ENCODE assay signal across 27 cellular contexts in the genomic region with DNA sequence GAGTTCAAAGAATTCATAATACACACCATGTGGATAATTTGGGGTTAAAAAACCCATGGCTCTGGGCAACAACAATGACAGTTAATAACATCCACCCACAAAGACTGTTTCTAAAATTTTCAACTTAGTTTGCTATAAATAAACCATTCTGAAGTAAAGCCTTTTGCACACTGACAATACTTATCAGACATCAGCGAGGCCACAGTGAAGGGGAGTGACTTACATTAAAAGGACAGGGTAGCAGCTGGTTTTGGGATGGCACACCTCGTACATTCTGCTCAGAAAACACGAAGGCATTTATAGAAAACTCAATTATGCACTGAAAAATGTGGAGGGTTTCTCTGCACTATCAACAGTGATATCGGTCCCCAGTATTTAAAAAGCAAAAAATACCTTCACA. TPM values are rescaled to one million over a fixed set of nuclear protein-coding genes. Genes with fewer than 3 reads are reported as not detected.
DNase-seq lines count a peak whose midpoint lies in the region; ATAC-seq, FAIRE-seq and TF ChIP-seq lines count a peak whose summit lies in the region.
"Had no signal": no experiment of that assay in that cellular context is flagged by ENCODE, and none has a peak within 500 bp of the region (broad histone marks: within the 10 kb centered on the region; RNA-seq: fewer than 3 reads in every experiment).

No MANE protein-coding gene starts in this region.

- intact Hi-C loops in Panc1 (cut with micrococcal nuclease; ENCODE audit: unreplicated experiment) (no loop called here), upper lobe of right lung (cut with DNase I) (no loop called here), mammary epithelial cell (cut with micrococcal nuclease) (no loop called here), PC-3 (cut with micrococcal nuclease) (no loop called here)

- dilution Hi-C loops in mammary epithelial cell (cut with HindIII; ENCODE audit: low sequenced_read_pairs) = no loop called here

- no peak for TF ChIP-seq POLR2A in GM12891 (IDR thresholded peaks at IDR 0.05; ENCODE audit: low read depth, low read length)

- POLR2A ChIA-PET in Panc1 (lab: Charles Lee) (no interaction called here), PC-3 (lab: Charles Lee; ENCODE audit: unreplicated experiment) (no interaction called here)

- TF ChIP-seq CTCF in Panc1 (IDR thresholded peaks at IDR 0.05) (no peak), upper lobe of right lung (IDR thresholded peaks at IDR 0.05) (no peak), mammary epithelial cell (conservative IDR thresholded peaks at IDR 0.05 in 1 of 2, IDR thresholded peaks at IDR 0.05 in 1 of 2; ENCODE audit: extremely low read depth in 1 of 2, insufficient read depth in 1 of 2, low read depth in 1 of 2, low read length in 2 of 2) (no peak), PC-3 (conservative IDR thresholded peaks at IDR 0.05; ENCODE audit: low read depth, low read length) (no peak)

- H3K27me3 ChIP-seq in Panc1 (ENCODE audit: control insufficient read depth, insufficient read depth, low read length) (no peaks in the 10 kb centered on the region), layer of hippocampus (ENCODE audit: control insufficient read depth, insufficient read depth, low read length) (no peaks in the 10 kb centered on the region), upper lobe of right lung (no peaks in the 10 kb centered on the region), mammary epithelial cell (ENCODE audit: insufficient read depth, low read length) (no peaks in the 10 kb centered on the region), PC-3 (ENCODE audit: low read length) (no peaks in the 10 kb centered on the region)
- H3K27me3 ChIP-seq: SJSA1 had no signal

- in situ Hi-C loops in Panc1 (cut with HindIII; ENCODE audit: low pct_unique_long_range_greater_than_20kb, low sequenced_read_pairs) (no loop called here), mammary epithelial cell (cut with MboI; ENCODE audit: low sequenced_read_pairs in 2 of 2) (no loop called here)

- H4K20me1 ChIP-seq in mammary epithelial cell (ENCODE audit: insufficient read depth, low read length) = no peaks in the 10 kb centered on the region
- no peaks in the 10 kb centered on the region for H4K20me1 ChIP-seq in PC-3 (ENCODE audit: low read length)

- DNase-seq in GM12891 (ENCODE audit: insufficient read length, low spot score) (no peak), Panc1 (ENCODE audit: low read depth, low spot score) (no peak), upper lobe of right lung (no peak), mammary epithelial cell (no peak), PC-3 (no peak), middle frontal gyrus (ENCODE audit: extremely low spot score, low spot score) (no peak)
- DNase-seq: C1 segment of cervical spinal cord; CD4-positive, alpha-beta memory T cell; COR-L47; DMS79; EL; GDM1; GOT3; MM.1S; NCI-H2029; NCI-H446; NCI-H524 treated with DMSO at 0.1 percent for 48 hours; NCI-H82 had no signal

- H3K79me2 ChIP-seq in mammary epithelial cell (ENCODE audit: insufficient read depth, low read length) = no peaks in the 10 kb centered on the region
- no peaks in the 10 kb centered on the region for H3K79me2 ChIP-seq in PC-3 (ENCODE audit: low read length)

- CTCF ChIA-PET in Panc1 (lab: Charles Lee) (no interaction called here), mammary epithelial cell (lab: Charles Lee; ENCODE audit: low non-redundant PET) (no interaction called here), PC-3 (lab: Charles Lee) (no interaction called here)

- H3K36me3 ChIP-seq in Panc1 (ENCODE audit: control insufficient read depth, insufficient read depth, low read length) (no peaks in the 10 kb centered on the region), upper lobe of right lung (peaks cover 24% of the 10 kb centered on the region), mammary epithelial cell (ENCODE audit: insufficient read depth, low read length) (peaks cover 6% of the 10 kb centered on the region), PC-3 (ENCODE audit: low read depth, low read length) (peaks cover 10% of the 10 kb centered on the region)

- H3K9ac ChIP-seq in mammary epithelial cell (ENCODE audit: insufficient read depth, low read length) (no peak overlapping the region), PC-3 (ENCODE audit: low read length) (no peak overlapping the region)
- H3K9ac ChIP-seq: KMS-11 had no signal

- no peaks in the 10 kb centered on the region for H3K9me2 ChIP-seq in PC-3 (replicated peaks; ENCODE audit: low read length)

- H3F3A ChIP-seq in PC-3 (ENCODE audit: low read length, unreplicated experiment) = no peaks in the 10 kb centered on the region

- no peak overlapping the region for H3K27ac ChIP-seq in Panc1 (ENCODE audit: low read length)
- peak overlapping the region; percentile 57 for H3K27ac ChIP-seq in cingulate gyrus (ENCODE audit: low read depth, low read length)
- H3K27ac ChIP-seq in layer of hippocampus (ENCODE audit: low read depth, low read length) = peak overlapping the region; percentile 52
- no peak overlapping the region for H3K27ac ChIP-seq in upper lobe of right lung
- H3K27ac ChIP-seq in mammary epithelial cell (ENCODE audit: insufficient read depth, low read depth, low read length) = no peak overlapping the region
- no peak overlapping the region for H3K27ac ChIP-seq in PC-3 (ENCODE audit: low read length)
- H3K27ac ChIP-seq: HL-60, KMS-11, SJSA1 had no signal

- peak; percentile 87 for FAIRE-seq in GM12891 (lab: Jason Lieb, UNC)
- FAIRE-seq: GM12892 had no signal

- H2AFZ ChIP-seq in mammary epithelial cell (ENCODE audit: low read depth, low read length) = no peak overlapping the region
- no peak overlapping the region for H2AFZ ChIP-seq in PC-3 (ENCODE audit: low read length)

- TSS peak; percentile 46 for BruUV-seq in Panc1 (replicated peaks; lab: Mats Ljungman, UMichigan)
- no TSS peak for BruUV-seq in mammary epithelial cell (replicated peaks; lab: Mats Ljungman, UMichigan)
- BruUV-seq in PC-3 (replicated peaks; lab: Mats Ljungman, UMichigan) = no TSS peak

- H3K9me3 ChIP-seq in Panc1 (ENCODE audit: control insufficient read depth, insufficient read depth, low read depth, low read length) (no peaks in the 10 kb centered on the region), upper lobe of right lung (no peaks in the 10 kb centered on the region), mammary epithelial cell (replicated peaks; ENCODE audit: insufficient read depth, low read length) (no peaks in the 10 kb centered on the region), PC-3 (ENCODE audit: low read length) (no peaks in the 10 kb centered on the region)
- H3K9me3 ChIP-seq: SJSA1 had no signal

- WGBS in mammary epithelial cell (ENCODE audit: low coverage, missing lambda C conversion rate) = 74% methylated on average over 4 of the region's 4 CpGs

- no peak overlapping the region for H3K4me2 ChIP-seq in mammary epithelial cell (ENCODE audit: insufficient read depth, low read depth, low read length)
- H3K4me2 ChIP-seq in PC-3 (ENCODE audit: low read length) = no peak overlapping the region
- H3K4me2 ChIP-seq: KMS-11 had no signal

- H3K4me3 ChIP-seq in Panc1 (ENCODE audit: low read depth in 2 of 2, low read length in 2 of 2) = no peak overlapping the region
- H3K4me3 ChIP-seq in upper lobe of right lung = no peak overlapping the region
- no peak overlapping the region for H3K4me3 ChIP-seq in mammary epithelial cell (replicated peaks in 1 of 3; ENCODE audit: insufficient read depth in 1 of 3, low read depth in 2 of 3, low read length in 3 of 3)
- no peak overlapping the region for H3K4me3 ChIP-seq in PC-3 (ENCODE audit: low read length)
- H3K4me3 ChIP-seq: SJSA1 had no signal

- ATAC-seq in Panc1 = no peak
- ATAC-seq in upper lobe of right lung = no peak
- ATAC-seq in PC-3 = no peak
- ATAC-seq: HCT116 had no signal

- H3K4me1 ChIP-seq in Panc1 (ENCODE audit: control insufficient read depth, insufficient read depth, low read length) (no peaks in the 10 kb centered on the region), upper lobe of right lung (no peaks in the 10 kb centered on the region), mammary epithelial cell (ENCODE audit: insufficient read depth, low read length) (no peaks in the 10 kb centered on the region), PC-3 (ENCODE audit: insufficient read depth, low read length) (no peaks in the 10 kb centered on the region)
- H3K4me1 ChIP-seq: SJSA1 had no signal

TF ChIP-seq in GM12891, 5 proteins besides CTCF, POLR2A, EP300 and RAD21:
- TF ChIP-seq POU2F2 (IDR thresholded peaks at IDR 0.05; ENCODE audit: low read depth, low read length) = no peak
- no peak for TF ChIP-seq SPI1 (IDR thresholded peaks at IDR 0.05; ENCODE audit: low read depth, low read length)
- no peak for TF ChIP-seq PAX5 (IDR thresholded peaks at IDR 0.05; ENCODE audit: insufficient read depth, low read length, severe bottlenecking)
- TF ChIP-seq TAF1 (IDR thresholded peaks at IDR 0.05; ENCODE audit: low read depth, low read length) = no peak
- no peak for TF ChIP-seq POLR2AphosphoS5 (IDR thresholded peaks at IDR 0.05; ENCODE audit: low read depth, low read length)
TF ChIP-seq in GM12891: peak in this region for 0.

RNA-seq across cellular contexts. Expression of gene ASB11, which starts 4.9 kb away (rescaled TPM):
- not detected for polyA plus RNA-seq in GM12891 (2012; ENCODE audit: low read depth, missing spikeins)
- total RNA-seq in Panc1 (2021; ENCODE audit: unreplicated experiment) = not detected
- not detected for polyA plus RNA-seq in Panc1 (2012; ENCODE audit: insufficient read length)
- total RNA-seq in upper lobe of right lung = 0.17 TPM
- not detected for total RNA-seq in mammary epithelial cell
- polyA plus RNA-seq in mammary epithelial cell = not detected
- polyA minus RNA-seq in mammary epithelial cell = not detected
- not detected in 2 replicates for total RNA-seq in PC-3 (2014; rRNA removed)
- total RNA-seq: CD4-positive, alpha-beta memory T cell; SJSA1 had no signal
- polyA plus RNA-seq: CD4-positive, alpha-beta memory T cell; IgD-negative memory B cell had no signal

RNA-seq across cellular contexts. Expression of gene PIGA, which starts 15.0 kb away (rescaled TPM):
- 7.0 TPM for polyA plus RNA-seq in GM12891 (2012; ENCODE audit: low read depth, missing spikeins)
- total RNA-seq in Panc1 (2021; ENCODE audit: unreplicated experiment) (8.2 TPM), upper lobe of right lung (29.4 TPM), mammary epithelial cell (10 to 100 TPM; 13.3 to 20.9 TPM), PC-3 (2014; rRNA removed) (11.5 and 17.9 TPM in 2 replicates)
- polyA plus RNA-seq in Panc1 (2012; ENCODE audit: insufficient read length) = 2.2 TPM
- polyA plus RNA-seq in mammary epithelial cell = 7.3 TPM
- polyA minus RNA-seq in mammary epithelial cell = 7.3 TPM

RNA-seq across cellular contexts. Expression of gene ASB9, which starts 50.4 kb away (rescaled TPM):
- 0.10 TPM for polyA plus RNA-seq in GM12891 (2012; ENCODE audit: low read depth, missing spikeins)
- total RNA-seq in Panc1 (2021; ENCODE audit: unreplicated experiment) = 6.5 TPM
- 9.7 TPM for polyA plus RNA-seq in Panc1 (2012; ENCODE audit: insufficient read length)
- 4.4 TPM for total RNA-seq in upper lobe of right lung
- total RNA-seq in mammary epithelial cell = 1 to 10 TPM in 1 of 2 donors, under 1 TPM in 1; 0.67 to 1.9 TPM
- polyA plus RNA-seq in mammary epithelial cell = 2.9 TPM
- polyA minus RNA-seq in mammary epithelial cell = not detected
- 31.5 and 32.1 TPM in 2 replicates for total RNA-seq in PC-3 (2014; rRNA removed)
- total RNA-seq: A673; CD4-positive, alpha-beta memory T cell had no signal
- polyA plus RNA-seq: IgD-negative memory B cell had no signal

Comparison
In these comparisons a context has a peak if more than half of its experiments do, and no peak if none do; other contexts are left out.
1. H3K27ac ChIP-seq: peak in cingulate gyrus (single experiment) and layer of hippocampus (single experiment); none in Panc1 (single experiment), upper lobe of right lung (single experiment), mammary epithelial cell (single experiment) and PC-3 (single experiment).